Comparison of ENCODE assay signal across 20 cellular contexts in the genomic region with DNA sequence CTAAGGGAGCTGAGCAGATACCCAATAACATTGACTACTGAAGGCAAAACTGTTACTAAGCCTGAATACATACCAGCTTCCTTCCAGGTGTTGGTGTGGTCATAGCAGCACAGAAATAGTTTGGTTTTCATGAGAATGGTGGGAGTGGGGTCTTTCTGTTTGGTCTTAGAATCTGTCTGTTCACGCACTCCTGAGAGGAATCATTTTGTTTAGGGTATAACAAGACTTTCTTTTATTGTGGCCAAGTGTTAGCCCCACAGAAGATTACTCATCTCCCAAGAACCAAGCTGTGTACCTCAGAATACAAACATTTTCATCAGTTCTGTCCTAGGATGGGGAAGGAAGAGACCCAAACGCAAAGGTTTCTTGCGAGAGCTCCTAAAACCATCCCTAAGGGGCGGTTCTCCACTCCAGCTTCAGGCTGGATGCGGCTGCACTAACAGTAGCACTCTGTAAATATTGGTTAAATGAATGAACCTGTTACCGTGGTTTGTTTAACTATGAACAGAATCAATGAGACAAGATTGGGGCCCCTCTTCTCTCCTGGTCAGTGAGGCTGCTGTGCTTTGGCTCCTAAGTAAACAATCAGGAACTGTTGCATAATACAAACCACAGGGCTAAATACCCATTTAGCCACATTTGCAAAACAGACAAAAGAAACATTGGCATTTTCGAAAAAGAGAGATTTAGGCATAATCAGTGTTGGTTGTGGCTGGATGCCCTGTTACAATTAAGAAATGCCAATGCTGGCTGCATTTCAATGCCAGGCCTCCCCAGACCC. TPM values are rescaled to one million over a fixed set of nuclear protein-coding genes. Genes with fewer than 3 reads are reported as not detected.
A peak's percentile ranks its signal among the peaks of the same experiment; 100 is the strongest.
DNase-seq lines count a peak whose midpoint lies in the region; ATAC-seq lines count a peak whose summit lies in the region.
"Had no signal": no experiment of that assay in that cellular context is flagged by ENCODE, and none has a peak within 500 bp of the region (broad histone marks: within the 10 kb centered on the region; RNA-seq: fewer than 3 reads in every experiment).

No MANE protein-coding gene starts in this region.

- ATAC-seq in GM21360 (IDR thresholded peaks at IDR 0.05; ENCODE audit: unreplicated experiment) = no peak
- ATAC-seq: natural killer cell; stimulated activated naive B cell treated with anti-CD40 and anti-IgM and Interleukin-4, amounts not matched to agents 10 μg/mL and 1 μg/mL and 100 μg/mL, for 72 hours had no signal

- peak; percentile 29 for DNase-seq in NCI-H345 (lab: John Stamatoyannopoulos, UW)
- no peak for DNase-seq in NCI-H345 treated with DMSO at 0.1 percent for 48 hours (lab: John Stamatoyannopoulos, UW; ENCODE audit: unreplicated experiment)
- peak; percentile 7 for DNase-seq in NCI-H774 (lab: John Stamatoyannopoulos, UW)
- DNase-seq in fibroblast of gingiva (ENCODE audit: low read depth) = peak; percentile 38
- peak; percentile 29 for DNase-seq in renal cortical epithelial cell (ENCODE audit: low read depth)
- no peak for DNase-seq in GDM1 (lab: John Stamatoyannopoulos, UW)
- no peak for DNase-seq in RKO (ENCODE audit: low spot score)
- DNase-seq: CD4-positive, CD25-positive, alpha-beta regulatory T cell; DND-41; erythroblast; natural killer cell; NCI-H187; NCI-H446 treated with DMSO at 0.1 percent for 48 hours; posterior cingulate gyrus; SK-N-SH; stimulated activated CD4-positive, alpha-beta T cell treated with anti-CD3 and anti-CD28 coated beads, Interleukin-12 subunit alpha, Interleukin-12 subunit beta, amount 100 ng/mL, for 4 hours; stimulated activated naive B cell treated with anti-CD40 and anti-IgM and Interleukin-4, amounts not matched to agents 10 μg/mL and 1 μg/mL and 100 μg/mL, for 72 hours; transverse colon had no signal

RNA-seq across cellular contexts. Expression of gene SNAP25, which starts 44.9 kb away (rescaled TPM):
- 0.35 TPM in 1 of 2 replicates, not detected in the other for total RNA-seq in renal cortical epithelial cell
- total RNA-seq: CD4-positive, CD25-positive, alpha-beta regulatory T cell; dermis microvascular lymphatic vessel endothelial cell; natural killer cell had no signal

Comparison
In these comparisons a context has a peak if more than half of its experiments do, and no peak if none do; other contexts are left out.
1. DNase-seq: peak in NCI-H345 (single experiment), NCI-H774 (single experiment), fibroblast of gingiva (single experiment) and renal cortical epithelial cell (single experiment); none in NCI-H345 treated with DMSO at 0.1 percent for 48 hours (single experiment), GDM1 (single experiment) and RKO (single experiment).